Comparison of ENCODE assay signal across 10 cellular contexts in the genomic region with DNA sequence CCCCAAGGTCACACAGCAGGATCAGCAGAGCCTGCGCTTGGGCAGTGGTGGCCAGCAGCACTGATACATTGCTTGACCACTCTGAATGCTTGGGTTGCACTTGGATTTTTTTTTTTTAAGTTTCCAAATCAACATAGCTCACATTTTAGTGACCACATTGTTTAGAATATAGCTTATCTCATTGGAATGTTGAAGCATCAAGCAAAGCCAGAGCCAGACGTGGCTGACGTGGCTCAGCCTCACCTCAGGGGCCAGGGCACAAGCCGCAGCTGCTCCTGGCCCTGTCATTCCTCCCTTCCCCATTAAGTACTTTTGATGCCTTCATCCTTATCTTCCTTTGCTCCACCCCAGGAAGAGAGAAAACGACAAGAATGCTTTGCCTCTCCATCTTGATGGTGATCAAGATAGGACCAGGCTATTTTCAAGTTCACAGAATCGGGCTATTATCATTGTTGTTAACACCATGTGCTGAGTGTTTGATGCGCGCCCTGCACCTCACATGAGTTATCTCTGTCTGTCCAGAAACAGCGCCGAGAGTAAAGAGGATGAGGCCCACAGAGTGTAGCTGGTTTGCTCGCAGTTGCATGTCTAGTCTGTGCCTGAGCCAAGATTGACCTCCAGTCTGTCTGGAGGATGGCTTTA.
DNase-seq lines count a peak whose midpoint lies in the region; ATAC-seq, FAIRE-seq and TF ChIP-seq lines count a peak whose summit lies in the region.
"Had no signal": no experiment of that assay in that cellular context is flagged by ENCODE, and none has a peak within 500 bp of the region (broad histone marks: within the 10 kb centered on the region; RNA-seq: fewer than 3 reads in every experiment).

No MANE protein-coding gene starts in this region.

- no peaks in the 10 kb centered on the region for H3K27me3 ChIP-seq in heart right ventricle

- no peak for TF ChIP-seq POLR2A in H54 (IDR thresholded peaks at IDR 0.05; ENCODE audit: low read depth, low read length)

- no peaks in the 10 kb centered on the region for H3K9me3 ChIP-seq in heart right ventricle

- H3K27ac Mint-ChIP-seq in activated T-helper 1 cell treated with anti-CD3 and anti-CD28 coated beads, Interleukin-12 subunit alpha, Interleukin-12 subunit beta, Interleukin-2, Interleukin-4 antibody, amounts not matched to agents 30 ng/mL and 10 ng/mL and 1 ng/mL, durations not matched to agents 14 hours and 24 hours and 36 hours, result peak overlapping the region; percentile 75

- peak overlapping the region in 6 of 10 donors; percentile 31 to 53 (median 38) for H3K27ac ChIP-seq in heart right ventricle
- H3K27ac ChIP-seq: HL-60 had no signal

- H3K4me1 Mint-ChIP-seq in activated T-helper 1 cell treated with anti-CD3 and anti-CD28 coated beads, Interleukin-12 subunit alpha, Interleukin-12 subunit beta, Interleukin-2, Interleukin-4 antibody, amounts not matched to agents 30 ng/mL and 10 ng/mL and 1 ng/mL, durations not matched to agents 14 hours and 24 hours and 36 hours (ENCODE audit: low read depth), result peaks cover 54% of the 10 kb centered on the region

- DNase-seq in H54 (ENCODE audit: insufficient read length, low spot score), result peak; percentile 77
- no peak for DNase-seq in activated T-helper 1 cell treated with anti-CD3 and anti-CD28 coated beads, Interleukin-12 subunit alpha, Interleukin-12 subunit beta, Interleukin-2, Interleukin-4 antibody, amounts not matched to agents 30 ng/mL and 10 ng/mL and 1 ng/mL, durations not matched to agents 14 hours and 24 hours and 36 hours (ENCODE audit: low spot score)
- no peak for DNase-seq in heart right ventricle
- peak; percentile 77 for DNase-seq in smooth muscle cell of the brain vasculature (ENCODE audit: low read depth, low spot score)
- no peak for DNase-seq in GM19239 (ENCODE audit: insufficient read length, low spot score)
- no peak for DNase-seq in activated CD4-positive, CD25-positive, alpha-beta regulatory T cell treated with anti-CD3 and anti-CD28 coated beads, Interleukin-2, amount 50 U/mL, for 72 hours
- no peak for DNase-seq in COR-L47 (lab: John Stamatoyannopoulos, UW)
- DNase-seq: NK-92 treated with Interleukin-12 subunit alpha and Interleukin-12 subunit beta, amount 100 ng/mL, for 24 hours had no signal

- 61 to 67% methylated on average over 11 of the region's 11 CpGs for WGBS in heart right ventricle, 2 donors

- H3K36me3 Mint-ChIP-seq in activated T-helper 1 cell treated with anti-CD3 and anti-CD28 coated beads, Interleukin-12 subunit alpha, Interleukin-12 subunit beta, Interleukin-2, Interleukin-4 antibody, amounts not matched to agents 30 ng/mL and 10 ng/mL and 1 ng/mL, durations not matched to agents 14 hours and 24 hours and 36 hours (ENCODE audit: low read depth), result peaks cover 55% of the 10 kb centered on the region

- TF ChIP-seq CTCF in heart right ventricle (IDR thresholded peaks at IDR 0.05), result no peak

- no peaks in the 10 kb centered on the region for H3K9me3 Mint-ChIP-seq in activated T-helper 1 cell treated with anti-CD3 and anti-CD28 coated beads, Interleukin-12 subunit alpha, Interleukin-12 subunit beta, Interleukin-2, Interleukin-4 antibody, amounts not matched to agents 30 ng/mL and 10 ng/mL and 1 ng/mL, durations not matched to agents 14 hours and 24 hours and 36 hours

- no peak overlapping the region for H3K4me3 ChIP-seq in heart right ventricle

- H3K36me3 ChIP-seq in heart right ventricle, result peaks cover 0 to 79% (median 7%) of the 10 kb centered on the region in 9 donors

- H3K27me3 Mint-ChIP-seq in activated T-helper 1 cell treated with anti-CD3 and anti-CD28 coated beads, Interleukin-12 subunit alpha, Interleukin-12 subunit beta, Interleukin-2, Interleukin-4 antibody, amounts not matched to agents 30 ng/mL and 10 ng/mL and 1 ng/mL, durations not matched to agents 14 hours and 24 hours and 36 hours (ENCODE audit: insufficient read depth), result no peaks in the 10 kb centered on the region

- peak in 4 of 8 donors; percentile 28 to 63 (median 38) for ATAC-seq in heart right ventricle
- no peak for ATAC-seq in HG03432 (IDR thresholded peaks at IDR 0.05; ENCODE audit: unreplicated experiment)

- no peak overlapping the region for H3K4me3 Mint-ChIP-seq in activated T-helper 1 cell treated with anti-CD3 and anti-CD28 coated beads, Interleukin-12 subunit alpha, Interleukin-12 subunit beta, Interleukin-2, Interleukin-4 antibody, amounts not matched to agents 30 ng/mL and 10 ng/mL and 1 ng/mL, durations not matched to agents 14 hours and 24 hours and 36 hours

- H3K4me1 ChIP-seq in heart right ventricle, result peaks cover 0 to 50% (median 33%) of the 10 kb centered on the region in 9 donors

- FAIRE-seq in H54 (lab: Jason Lieb, UNC), result no peak
- no peak for FAIRE-seq in GM19239 (lab: Jason Lieb, UNC)

- intact Hi-C loops in activated T-helper 1 cell treated with anti-CD3 and anti-CD28 coated beads, Interleukin-12 subunit alpha, Interleukin-12 subunit beta, Interleukin-2, Interleukin-4 antibody, amounts not matched to agents 30 ng/mL and 10 ng/mL and 1 ng/mL, durations not matched to agents 14 hours and 24 hours and 36 hours (cut with micrococcal nuclease), result no loop called here
- intact Hi-C loops in heart right ventricle (cut with DNase I), result loop anchor here in 2 of 10 donors (5.0 to 10.0 kb wide), 2 partner anchors 64 to 114 kb away; partner anchors contain the start of gene SMAD3 (in 1 of the 2)

Comparison
In these comparisons a context has a peak if more than half of its experiments do, and no peak if none do; other contexts are left out.
1. DNase-seq: peak in H54 (single experiment) and smooth muscle cell of the brain vasculature (single experiment); none in activated T-helper 1 cell treated with anti-CD3 and anti-CD28 coated beads, Interleukin-12 subunit alpha, Interleukin-12 subunit beta, Interleukin-2, Interleukin-4 antibody, amounts not matched to agents 30 ng/mL and 10 ng/mL and 1 ng/mL, durations not matched to agents 14 hours and 24 hours and 36 hours (single experiment), heart right ventricle (0 of 2), GM19239 (single experiment), activated CD4-positive, CD25-positive, alpha-beta regulatory T cell treated with anti-CD3 and anti-CD28 coated beads, Interleukin-2, amount 50 U/mL, for 72 hours (single experiment) and COR-L47 (single experiment).